ENCODE assay signal across 1 cellular context in the genomic region with DNA sequence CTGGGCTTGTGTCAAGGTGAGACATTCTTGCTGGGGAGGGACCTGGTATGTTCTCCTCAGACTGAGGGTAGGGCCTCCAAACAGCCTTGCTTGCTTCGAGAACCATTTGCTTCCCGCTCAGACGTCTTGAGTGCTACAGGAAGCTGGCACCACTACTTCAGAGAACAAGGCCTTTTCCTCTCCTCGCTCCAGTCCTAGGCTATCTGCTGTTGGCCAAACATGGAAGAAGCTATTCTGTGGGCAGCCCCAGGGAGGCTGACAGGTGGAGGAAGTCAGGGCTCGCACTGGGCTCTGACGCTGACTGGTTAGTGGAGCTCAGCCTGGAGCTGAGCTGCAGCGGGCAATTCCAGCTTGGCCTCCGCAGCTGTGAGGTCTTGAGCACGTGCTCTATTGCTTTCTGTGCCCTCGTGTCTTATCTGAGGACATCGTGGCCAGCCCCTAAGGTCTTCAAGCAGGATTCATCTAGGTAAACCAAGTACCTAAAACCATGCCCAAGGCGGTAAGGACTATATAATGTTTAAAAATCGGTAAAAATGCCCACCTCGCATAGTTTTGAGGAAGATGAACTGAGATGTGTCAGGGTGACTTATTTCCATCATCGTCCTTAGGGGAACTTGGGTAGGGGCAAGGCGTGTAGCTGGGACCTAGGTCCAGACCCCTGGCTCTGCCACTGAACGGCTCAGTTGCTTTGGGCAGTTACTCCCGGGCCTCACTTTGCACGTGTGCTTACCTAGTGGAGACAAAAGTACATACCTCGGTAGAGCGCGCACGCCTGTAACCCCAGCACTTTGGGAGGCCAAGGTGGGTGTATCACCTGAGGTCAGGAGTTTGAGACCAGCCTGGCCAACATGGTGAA.
TF ChIP-seq lines count a peak whose summit lies in the region.

No MANE protein-coding gene starts in this region.

TF ChIP-seq in WTC11, 78 proteins besides CTCF, POLR2A, EP300 and RAD21 (continued from another document and continues in another):
- no peak for TF ChIP-seq USF2 (CRISPR knock-in tag; IDR thresholded peaks at IDR 0.05)
- TF ChIP-seq FOXK1 (CRISPR knock-in tag; IDR thresholded peaks at IDR 0.05), result no peak
- TF ChIP-seq ZNF317 (CRISPR knock-in tag; IDR thresholded peaks at IDR 0.05; ENCODE audit: borderline replicate concordance, low read depth), result peak; percentile 37; the same call in 1 of the 2 replicates
- TF ChIP-seq CREM (CRISPR knock-in tag; IDR thresholded peaks at IDR 0.05), result peak; percentile 67
- TF ChIP-seq OVOL2 (CRISPR knock-in tag; IDR thresholded peaks at IDR 0.05; ENCODE audit: borderline replicate concordance), result no peak
- TF ChIP-seq TP53 (CRISPR knock-in tag; IDR thresholded peaks at IDR 0.05), result 0 out of 2 replicates have a peak, but pooled peaks have one; percentile 38
- TF ChIP-seq, protein P1, sequence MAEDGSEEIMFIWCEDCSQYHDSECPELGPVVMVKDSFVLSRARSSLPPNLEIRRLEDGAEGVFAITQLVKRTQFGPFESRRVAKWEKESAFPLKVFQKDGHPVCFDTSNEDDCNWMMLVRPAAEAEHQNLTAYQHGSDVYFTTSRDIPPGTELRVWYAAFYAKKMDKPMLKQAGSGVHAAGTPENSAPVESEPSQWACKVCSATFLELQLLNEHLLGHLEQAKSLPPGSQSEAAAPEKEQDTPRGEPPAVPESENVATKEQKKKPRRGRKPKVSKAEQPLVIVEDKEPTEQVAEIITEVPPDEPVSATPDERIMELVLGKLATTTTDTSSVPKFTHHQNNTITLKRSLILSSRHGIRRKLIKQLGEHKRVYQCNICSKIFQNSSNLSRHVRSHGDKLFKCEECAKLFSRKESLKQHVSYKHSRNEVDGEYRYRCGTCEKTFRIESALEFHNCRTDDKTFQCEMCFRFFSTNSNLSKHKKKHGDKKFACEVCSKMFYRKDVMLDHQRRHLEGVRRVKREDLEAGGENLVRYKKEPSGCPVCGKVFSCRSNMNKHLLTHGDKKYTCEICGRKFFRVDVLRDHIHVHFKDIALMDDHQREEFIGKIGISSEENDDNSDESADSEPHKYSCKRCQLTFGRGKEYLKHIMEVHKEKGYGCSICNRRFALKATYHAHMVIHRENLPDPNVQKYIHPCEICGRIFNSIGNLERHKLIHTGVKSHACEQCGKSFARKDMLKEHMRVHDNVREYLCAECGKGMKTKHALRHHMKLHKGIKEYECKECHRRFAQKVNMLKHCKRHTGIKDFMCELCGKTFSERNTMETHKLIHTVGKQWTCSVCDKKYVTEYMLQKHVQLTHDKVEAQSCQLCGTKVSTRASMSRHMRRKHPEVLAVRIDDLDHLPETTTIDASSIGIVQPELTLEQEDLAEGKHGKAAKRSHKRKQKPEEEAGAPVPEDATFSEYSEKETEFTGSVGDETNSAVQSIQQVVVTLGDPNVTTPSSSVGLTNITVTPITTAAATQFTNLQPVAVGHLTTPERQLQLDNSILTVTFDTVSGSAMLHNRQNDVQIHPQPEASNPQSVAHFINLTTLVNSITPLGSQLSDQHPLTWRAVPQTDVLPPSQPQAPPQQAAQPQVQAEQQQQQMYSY (CRISPR knock-in tag; IDR thresholded peaks at IDR 0.05), result no peak
- 0 out of 2 replicates have a peak, but pooled peaks have one; percentile 36 for TF ChIP-seq HMGXB4 (CRISPR knock-in tag; IDR thresholded peaks at IDR 0.05)
- no peak for TF ChIP-seq STAT6 (CRISPR knock-in tag; conservative IDR thresholded peaks at IDR 0.05; ENCODE audit: low read depth)
- TF ChIP-seq ATF6 (CRISPR knock-in tag; IDR thresholded peaks at IDR 0.05), result no peak
- TF ChIP-seq PRRX2 (CRISPR knock-in tag; IDR thresholded peaks at IDR 0.05), result peak; percentile 89
- peak; percentile 94 for TF ChIP-seq EMX1 (CRISPR knock-in tag; IDR thresholded peaks at IDR 0.05)
- TF ChIP-seq ZSCAN18 (CRISPR knock-in tag; IDR thresholded peaks at IDR 0.05), result no peak
- TF ChIP-seq FOXP1 (CRISPR knock-in tag; IDR thresholded peaks at IDR 0.05; ENCODE audit: borderline replicate concordance), result peak; percentile 37; the same call in 1 of the 2 replicates
- TF ChIP-seq, protein P2, sequence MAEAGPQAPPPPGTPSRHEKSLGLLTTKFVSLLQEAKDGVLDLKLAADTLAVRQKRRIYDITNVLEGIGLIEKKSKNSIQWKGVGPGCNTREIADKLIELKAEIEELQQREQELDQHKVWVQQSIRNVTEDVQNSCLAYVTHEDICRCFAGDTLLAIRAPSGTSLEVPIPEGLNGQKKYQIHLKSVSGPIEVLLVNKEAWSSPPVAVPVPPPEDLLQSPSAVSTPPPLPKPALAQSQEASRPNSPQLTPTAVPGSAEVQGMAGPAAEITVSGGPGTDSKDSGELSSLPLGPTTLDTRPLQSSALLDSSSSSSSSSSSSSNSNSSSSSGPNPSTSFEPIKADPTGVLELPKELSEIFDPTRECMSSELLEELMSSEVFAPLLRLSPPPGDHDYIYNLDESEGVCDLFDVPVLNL (CRISPR knock-in tag; IDR thresholded peaks at IDR 0.05; ENCODE audit: borderline replicate concordance, low read depth), result 0 out of 2 replicates have a peak, but pooled peaks have one; percentile 23
- peak; percentile 22; the same call in 1 of the 2 replicates for TF ChIP-seq SP1 (CRISPR knock-in tag; conservative IDR thresholded peaks at IDR 0.05)
- TF ChIP-seq AFF4 (CRISPR knock-in tag; IDR thresholded peaks at IDR 0.05; ENCODE audit: borderline replicate concordance), result no peak
- TF ChIP-seq, protein P3, sequence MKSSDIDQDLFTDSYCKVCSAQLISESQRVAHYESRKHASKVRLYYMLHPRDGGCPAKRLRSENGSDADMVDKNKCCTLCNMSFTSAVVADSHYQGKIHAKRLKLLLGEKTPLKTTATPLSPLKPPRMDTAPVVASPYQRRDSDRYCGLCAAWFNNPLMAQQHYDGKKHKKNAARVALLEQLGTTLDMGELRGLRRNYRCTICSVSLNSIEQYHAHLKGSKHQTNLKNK (CRISPR knock-in tag; IDR thresholded peaks at IDR 0.05), result no peak
- peak; percentile 78 for TF ChIP-seq NFATC4 (CRISPR knock-in tag; IDR thresholded peaks at IDR 0.05)
- TF ChIP-seq ZNF512 (CRISPR knock-in tag; IDR thresholded peaks at IDR 0.05; ENCODE audit: borderline replicate concordance), result no peak
- TF ChIP-seq MLX (CRISPR knock-in tag; IDR thresholded peaks at IDR 0.05), result no peak
- TF ChIP-seq FOXJ3 (CRISPR knock-in tag; IDR thresholded peaks at IDR 0.05; ENCODE audit: borderline replicate concordance), result no peak
- TF ChIP-seq ZNF671 (CRISPR knock-in tag; IDR thresholded peaks at IDR 0.05), result peak; percentile 74
- TF ChIP-seq ATF1 (CRISPR knock-in tag; IDR thresholded peaks at IDR 0.05), result peak; percentile 70; the same call in 1 of the 2 replicates
- peak; percentile 50 for TF ChIP-seq MAX (CRISPR knock-in tag; IDR thresholded peaks at IDR 0.05)
- no peak for TF ChIP-seq NR1H2 (CRISPR knock-in tag; IDR thresholded peaks at IDR 0.05)
- no peak for TF ChIP-seq ZNF423 (CRISPR knock-in tag; IDR thresholded peaks at IDR 0.05)
- peak; percentile 54; the same call in 1 of the 2 replicates for TF ChIP-seq CREB1 (CRISPR knock-in tag; IDR thresholded peaks at IDR 0.05)
